In the genomic region with DNA sequence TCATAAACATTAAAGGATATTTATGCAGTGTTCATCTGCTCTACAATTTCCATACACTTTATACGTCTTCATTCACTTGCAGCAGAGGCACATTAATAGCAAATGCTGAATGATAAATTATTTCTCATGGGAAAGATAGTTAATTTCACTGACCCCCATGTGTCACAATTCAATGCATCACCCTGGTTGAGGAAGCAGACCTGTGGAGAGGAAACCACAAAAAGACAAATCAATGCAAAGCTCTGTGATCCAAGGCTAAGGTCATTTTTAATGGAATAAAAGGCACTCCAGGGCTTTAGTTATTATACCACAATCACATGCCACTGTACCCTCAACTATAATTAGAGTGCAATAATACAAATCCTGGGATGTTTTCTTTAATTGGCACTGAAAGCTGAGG, we compare ENCODE assay signal across 1 cellular context.
TF ChIP-seq lines count a peak whose summit lies in the region.

No MANE protein-coding gene starts in this region.

TF ChIP-seq in SK-N-SH treated with all-trans-retinoic acid at 6 μM for 48 hours, 23 proteins besides CTCF, POLR2A, EP300 and RAD21 (continued from another document):
- TF ChIP-seq, protein P1, sequence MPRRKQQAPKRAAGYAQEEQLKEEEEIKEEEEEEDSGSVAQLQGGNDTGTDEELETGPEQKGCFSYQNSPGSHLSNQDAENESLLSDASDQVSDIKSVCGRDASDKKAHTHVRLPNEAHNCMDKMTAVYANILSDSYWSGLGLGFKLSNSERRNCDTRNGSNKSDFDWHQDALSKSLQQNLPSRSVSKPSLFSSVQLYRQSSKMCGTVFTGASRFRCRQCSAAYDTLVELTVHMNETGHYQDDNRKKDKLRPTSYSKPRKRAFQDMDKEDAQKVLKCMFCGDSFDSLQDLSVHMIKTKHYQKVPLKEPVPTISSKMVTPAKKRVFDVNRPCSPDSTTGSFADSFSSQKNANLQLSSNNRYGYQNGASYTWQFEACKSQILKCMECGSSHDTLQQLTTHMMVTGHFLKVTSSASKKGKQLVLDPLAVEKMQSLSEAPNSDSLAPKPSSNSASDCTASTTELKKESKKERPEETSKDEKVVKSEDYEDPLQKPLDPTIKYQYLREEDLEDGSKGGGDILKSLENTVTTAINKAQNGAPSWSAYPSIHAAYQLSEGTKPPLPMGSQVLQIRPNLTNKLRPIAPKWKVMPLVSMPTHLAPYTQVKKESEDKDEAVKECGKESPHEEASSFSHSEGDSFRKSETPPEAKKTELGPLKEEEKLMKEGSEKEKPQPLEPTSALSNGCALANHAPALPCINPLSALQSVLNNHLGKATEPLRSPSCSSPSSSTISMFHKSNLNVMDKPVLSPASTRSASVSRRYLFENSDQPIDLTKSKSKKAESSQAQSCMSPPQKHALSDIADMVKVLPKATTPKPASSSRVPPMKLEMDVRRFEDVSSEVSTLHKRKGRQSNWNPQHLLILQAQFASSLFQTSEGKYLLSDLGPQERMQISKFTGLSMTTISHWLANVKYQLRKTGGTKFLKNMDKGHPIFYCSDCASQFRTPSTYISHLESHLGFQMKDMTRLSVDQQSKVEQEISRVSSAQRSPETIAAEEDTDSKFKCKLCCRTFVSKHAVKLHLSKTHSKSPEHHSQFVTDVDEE (CRISPR knock-in tag; IDR thresholded peaks at IDR 0.05): no peak
- TF ChIP-seq OSR1 (CRISPR knock-in tag; IDR thresholded peaks at IDR 0.05) (no peak), SNAI2 (CRISPR knock-in tag; IDR thresholded peaks at IDR 0.05) (no peak), ZNF8 (CRISPR knock-in tag; IDR thresholded peaks at IDR 0.05) (no peak), TCF4 (CRISPR knock-in tag; IDR thresholded peaks at IDR 0.05; ENCODE audit: borderline replicate concordance) (no peak), ESRRG (CRISPR knock-in tag; IDR thresholded peaks at IDR 0.05) (no peak), ISL1 (CRISPR knock-in tag; IDR thresholded peaks at IDR 0.05) (peak; percentile 34; the same call in 1 of the 2 replicates)
